In genomic region chr11:68840661-68841653, GRCh38 we compare ENCODE assay signal across 8 cellular contexts. TPM values are rescaled to one million over a fixed set of nuclear protein-coding genes. Genes with fewer than 3 reads are reported as not detected.
DNase-seq lines count a peak whose midpoint lies in the region; ATAC-seq and TF ChIP-seq lines count a peak whose summit lies in the region.

No MANE protein-coding gene starts in this region.

- no peak overlapping the region for H4K5ac ChIP-seq in mesendoderm (ENCODE audit: low read length)

- peaks cover 8% of the 10 kb centered on the region for H3K27me3 Mint-ChIP-seq in HFFc6 (ENCODE audit: insufficient read depth)
- no peaks in the 10 kb centered on the region for H3K27me3 Mint-ChIP-seq in effector memory CD8-positive, alpha-beta T cell
- peaks cover 46% of the 10 kb centered on the region for H3K27me3 Mint-ChIP-seq in type B pancreatic cell

- H3K27me3 ChIP-seq in BLaER1 (no peaks in the 10 kb centered on the region), mesendoderm (ENCODE audit: insufficient read depth, low read length, poor library complexity) (peaks cover 19% of the 10 kb centered on the region)

- H3K4me3 ChIP-seq in BLaER1, result peak overlapping the region; percentile 93
- H3K4me3 ChIP-seq in mesendoderm (ENCODE audit: low read length), result peak overlapping the region; percentile 26

- H2BK5ac ChIP-seq in mesendoderm (ENCODE audit: low read length), result no peak overlapping the region

- H3K9me3 Mint-ChIP-seq in HFFc6, result no peaks in the 10 kb centered on the region
- no peaks in the 10 kb centered on the region for H3K9me3 Mint-ChIP-seq in effector memory CD8-positive, alpha-beta T cell
- no peaks in the 10 kb centered on the region for H3K9me3 Mint-ChIP-seq in type B pancreatic cell

- H3K4me1 ChIP-seq in BLaER1 (peaks cover 80% of the 10 kb centered on the region), mesendoderm (ENCODE audit: control insufficient read depth, low read depth, low read length) (peaks cover 4% of the 10 kb centered on the region)

- H3K4me1 Mint-ChIP-seq in HFFc6 (ENCODE audit: low read depth) (peaks cover 33% of the 10 kb centered on the region), type B pancreatic cell (ENCODE audit: unreplicated experiment) (peaks cover 34% of the 10 kb centered on the region)
- H3K4me1 Mint-ChIP-seq in effector memory CD8-positive, alpha-beta T cell (ENCODE audit: low read depth in 2 of 2), result peaks cover 40 to 41% of the 10 kb centered on the region in 2 donors

- H3K18ac ChIP-seq in mesendoderm (ENCODE audit: low read length), result no peak overlapping the region

- peak overlapping the region; percentile 76 for H3K56ac ChIP-seq in mesendoderm (ENCODE audit: low read length)

- H3K36me3 Mint-ChIP-seq in HFFc6 (ENCODE audit: low read depth), result peaks cover 4% of the 10 kb centered on the region; the same call in 1 of the 2 replicates
- peaks cover 43% of the 10 kb centered on the region for H3K36me3 Mint-ChIP-seq in effector memory CD8-positive, alpha-beta T cell (ENCODE audit: insufficient read depth)
- no peaks in the 10 kb centered on the region for H3K36me3 Mint-ChIP-seq in type B pancreatic cell

- H3K27ac Mint-ChIP-seq in HFFc6 (peak overlapping the region; percentile 94), type B pancreatic cell (peak overlapping the region; percentile 92)
- H3K27ac Mint-ChIP-seq in effector memory CD8-positive, alpha-beta T cell, result peak overlapping the region; percentile 89 to 90

- no peaks in the 10 kb centered on the region for H3K79me2 ChIP-seq in mesendoderm (ENCODE audit: control insufficient read depth, insufficient read depth, low read length)

- H4K8ac ChIP-seq in mesendoderm (ENCODE audit: low read depth, low read length), result no peak overlapping the region

- H2BK120ac ChIP-seq in mesendoderm (ENCODE audit: low read depth, low read length), result no peak overlapping the region

- WGBS in mesendoderm (ENCODE audit: extremely low coverage, insufficient coverage, low lambda C conversion rate), result no CpG with 5 or more reads among the region's 90 CpGs

- TF ChIP-seq CTCF in HFFc6 (IDR thresholded peaks at IDR 0.05), result no peak
- TF ChIP-seq CTCF in type B pancreatic cell (conservative IDR thresholded peaks at IDR 0.05), result no peak

- H3K27ac ChIP-seq in BLaER1 (peak overlapping the region; percentile 96), mesendoderm (ENCODE audit: low read depth, low read length) (no peak overlapping the region)

- peak overlapping the region; percentile 91 for H3K9ac ChIP-seq in BLaER1
- peak overlapping the region; percentile 67 for H3K9ac ChIP-seq in mesendoderm (ENCODE audit: low read length)

- no peak for ATAC-seq in effector memory CD8-positive, alpha-beta T cell (replicated peaks)
- ATAC-seq in HG03039 (IDR thresholded peaks at IDR 0.05; ENCODE audit: unreplicated experiment), result no peak

- no peak overlapping the region for H2AK5ac ChIP-seq in mesendoderm (ENCODE audit: low read length)

- 0 out of 2 replicates have a peak, but pooled peaks cover 10% of the 10 kb centered on the region for H3K36me3 ChIP-seq in BLaER1
- no peaks in the 10 kb centered on the region for H3K36me3 ChIP-seq in mesendoderm (ENCODE audit: control insufficient read depth, insufficient read depth, low read length)

- H3K4me3 Mint-ChIP-seq in HFFc6, result peak overlapping the region; percentile 86
- peak overlapping the region; percentile 81 to 94 for H3K4me3 Mint-ChIP-seq in effector memory CD8-positive, alpha-beta T cell
- H3K4me3 Mint-ChIP-seq in type B pancreatic cell, result peak overlapping the region; percentile 87

- no peaks in the 10 kb centered on the region for H3K9me3 ChIP-seq in BLaER1

- no peaks in the 10 kb centered on the region for H3K79me1 ChIP-seq in mesendoderm (ENCODE audit: low read length)

- H3K4me2 ChIP-seq in BLaER1 (peak overlapping the region; percentile 98), mesendoderm (ENCODE audit: low read length) (peak overlapping the region; percentile 75)

- DNase-seq in HFFc6 (no peak), UCSD-AML1 (lab: John Stamatoyannopoulos, UW; ENCODE audit: unreplicated experiment) (peak; percentile 53), mesendoderm (no peak), type B pancreatic cell (ENCODE audit: extremely low spot score, unreplicated experiment) (no peak), NCI-H1694 (lab: John Stamatoyannopoulos, UW) (no peak)
- peak in 1 of 3 experiments; percentile 15 for DNase-seq in effector memory CD8-positive, alpha-beta T cell

- no peak overlapping the region for H3K4ac ChIP-seq in mesendoderm (ENCODE audit: low read depth, low read length)

- no peak overlapping the region for H3K23ac ChIP-seq in mesendoderm (ENCODE audit: low read length)

- peaks cover 16% of the 10 kb centered on the region; the same call in 1 of the 2 replicates for H4K20me1 ChIP-seq in BLaER1

- no peak overlapping the region for H2BK15ac ChIP-seq in mesendoderm (replicated peaks; ENCODE audit: low read depth)

RNA-seq across cellular contexts. Expression of gene CPT1A, which starts 0.8 kb away (rescaled TPM):
- total RNA-seq in HFFc6 (2021; fragmentation: NEBNext Ultra II Directional; extraction: Animal tissue kit (Norgen Biotek cat#: 25700)), result 10 to 100 TPM; 35.5 to 63.7 (median 55.8) TPM
- 9.0 TPM for polyA plus RNA-seq in mesendoderm (2013, experiment 1 of 2)
- 9.4 TPM for polyA plus RNA-seq in mesendoderm (2013, experiment 2 of 2)
- 36.1 and 44.1 TPM in 2 replicates for total RNA-seq in type B pancreatic cell (ENCODE audit: low replicate concordance)
